1 cellular context compared by ENCODE assay signal in the genomic region with DNA sequence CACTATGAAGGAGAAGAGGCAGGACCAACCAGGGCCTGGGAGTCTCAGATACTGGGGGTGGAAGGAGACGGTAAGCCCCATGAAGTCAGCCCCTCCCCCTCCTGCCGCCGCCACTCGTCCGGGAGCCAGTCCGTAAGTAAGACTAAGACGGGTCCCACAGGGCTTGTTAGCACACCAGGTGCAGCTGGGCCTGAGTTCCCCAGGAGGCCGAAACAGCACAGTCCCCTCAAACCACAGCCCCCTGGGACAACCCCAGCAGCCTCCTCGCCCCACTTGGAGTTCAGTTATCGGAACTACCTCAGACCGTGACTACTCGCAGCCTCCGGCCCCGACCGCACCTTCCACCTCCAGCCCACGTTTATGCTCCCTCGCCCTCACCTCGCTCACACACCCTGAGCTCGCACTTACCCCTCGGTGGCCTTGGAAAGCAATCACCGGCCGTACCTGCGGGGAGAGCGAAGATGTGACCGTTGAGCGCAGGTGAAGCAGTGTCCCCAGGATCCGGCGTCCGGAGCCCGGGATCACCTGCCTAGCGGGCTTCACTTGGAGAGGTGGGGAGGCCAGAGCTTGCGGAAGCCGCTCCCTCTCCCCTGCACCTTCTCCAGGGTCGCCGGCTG.
TF ChIP-seq lines count a peak whose summit lies in the region.

No MANE protein-coding gene starts in this region.

TF ChIP-seq in HepG2, 621 proteins besides CTCF, POLR2A, EP300 and RAD21 (continued from another document and continues in another):
- TF ChIP-seq, protein P1, sequence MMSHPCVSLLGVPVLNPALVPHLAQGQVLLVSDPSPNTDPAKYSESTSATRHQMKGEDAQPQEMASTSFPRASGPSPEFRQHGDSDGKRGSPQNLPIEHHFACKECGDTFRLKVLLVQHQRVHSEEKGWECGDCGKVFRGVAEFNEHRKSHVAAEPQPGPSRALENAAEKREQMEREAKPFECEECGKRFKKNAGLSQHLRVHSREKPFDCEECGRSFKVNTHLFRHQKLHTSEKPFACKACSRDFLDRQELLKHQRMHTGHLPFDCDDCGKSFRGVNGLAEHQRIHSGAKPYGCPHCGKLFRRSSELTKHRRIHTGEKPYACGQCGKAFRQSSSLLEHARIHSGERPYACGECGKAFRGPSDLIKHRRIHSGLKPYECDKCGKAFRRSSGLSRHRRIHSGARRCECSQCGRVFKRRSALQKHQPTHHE (CRISPR knock-in tag; IDR thresholded peaks at IDR 0.05; ENCODE audit: borderline replicate concordance): 0 out of 2 replicates have a peak, but pooled peaks have one; percentile 20
- TF ChIP-seq SATB2 (CRISPR knock-in tag; IDR thresholded peaks at IDR 0.05): no peak
- TF ChIP-seq, protein P2, sequence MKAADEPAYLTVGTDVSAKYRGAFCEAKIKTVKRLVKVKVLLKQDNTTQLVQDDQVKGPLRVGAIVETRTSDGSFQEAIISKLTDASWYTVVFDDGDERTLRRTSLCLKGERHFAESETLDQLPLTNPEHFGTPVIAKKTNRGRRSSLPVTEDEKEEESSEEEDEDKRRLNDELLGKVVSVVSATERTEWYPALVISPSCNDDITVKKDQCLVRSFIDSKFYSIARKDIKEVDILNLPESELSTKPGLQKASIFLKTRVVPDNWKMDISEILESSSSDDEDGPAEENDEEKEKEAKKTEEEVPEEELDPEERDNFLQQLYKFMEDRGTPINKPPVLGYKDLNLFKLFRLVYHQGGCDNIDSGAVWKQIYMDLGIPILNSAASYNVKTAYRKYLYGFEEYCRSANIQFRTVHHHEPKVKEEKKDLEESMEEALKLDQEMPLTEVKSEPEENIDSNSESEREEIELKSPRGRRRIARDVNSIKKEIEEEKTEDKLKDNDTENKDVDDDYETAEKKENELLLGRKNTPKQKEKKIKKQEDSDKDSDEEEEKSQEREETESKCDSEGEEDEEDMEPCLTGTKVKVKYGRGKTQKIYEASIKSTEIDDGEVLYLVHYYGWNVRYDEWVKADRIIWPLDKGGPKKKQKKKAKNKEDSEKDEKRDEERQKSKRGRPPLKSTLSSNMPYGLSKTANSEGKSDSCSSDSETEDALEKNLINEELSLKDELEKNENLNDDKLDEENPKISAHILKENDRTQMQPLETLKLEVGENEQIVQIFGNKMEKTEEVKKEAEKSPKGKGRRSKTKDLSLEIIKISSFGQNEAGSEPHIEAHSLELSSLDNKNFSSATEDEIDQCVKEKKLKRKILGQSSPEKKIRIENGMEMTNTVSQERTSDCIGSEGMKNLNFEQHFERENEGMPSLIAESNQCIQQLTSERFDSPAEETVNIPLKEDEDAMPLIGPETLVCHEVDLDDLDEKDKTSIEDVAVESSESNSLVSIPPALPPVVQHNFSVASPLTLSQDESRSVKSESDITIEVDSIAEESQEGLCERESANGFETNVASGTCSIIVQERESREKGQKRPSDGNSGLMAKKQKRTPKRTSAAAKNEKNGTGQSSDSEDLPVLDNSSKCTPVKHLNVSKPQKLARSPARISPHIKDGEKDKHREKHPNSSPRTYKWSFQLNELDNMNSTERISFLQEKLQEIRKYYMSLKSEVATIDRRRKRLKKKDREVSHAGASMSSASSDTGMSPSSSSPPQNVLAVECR (CRISPR knock-in tag; IDR thresholded peaks at IDR 0.05; ENCODE audit: borderline replicate concordance): 0 out of 2 replicates have a peak, but pooled peaks have one; percentile 7
- 0 out of 2 replicates have a peak, but pooled peaks have one; percentile 52 for TF ChIP-seq ZNF501 (CRISPR knock-in tag; IDR thresholded peaks at IDR 0.05)
- TF ChIP-seq ZNF225 (CRISPR knock-in tag; IDR thresholded peaks at IDR 0.05): peak; percentile 21; the same call in 1 of the 2 replicates
- 0 out of 2 replicates have a peak, but pooled peaks have one; percentile 24 for TF ChIP-seq MIER2 (CRISPR knock-in tag; IDR thresholded peaks at IDR 0.05)
- 0 out of 2 replicates have a peak, but pooled peaks have one; percentile 35 for TF ChIP-seq ZNF598 (CRISPR knock-in tag; IDR thresholded peaks at IDR 0.05; ENCODE audit: borderline replicate concordance)
- TF ChIP-seq, protein P3, sequence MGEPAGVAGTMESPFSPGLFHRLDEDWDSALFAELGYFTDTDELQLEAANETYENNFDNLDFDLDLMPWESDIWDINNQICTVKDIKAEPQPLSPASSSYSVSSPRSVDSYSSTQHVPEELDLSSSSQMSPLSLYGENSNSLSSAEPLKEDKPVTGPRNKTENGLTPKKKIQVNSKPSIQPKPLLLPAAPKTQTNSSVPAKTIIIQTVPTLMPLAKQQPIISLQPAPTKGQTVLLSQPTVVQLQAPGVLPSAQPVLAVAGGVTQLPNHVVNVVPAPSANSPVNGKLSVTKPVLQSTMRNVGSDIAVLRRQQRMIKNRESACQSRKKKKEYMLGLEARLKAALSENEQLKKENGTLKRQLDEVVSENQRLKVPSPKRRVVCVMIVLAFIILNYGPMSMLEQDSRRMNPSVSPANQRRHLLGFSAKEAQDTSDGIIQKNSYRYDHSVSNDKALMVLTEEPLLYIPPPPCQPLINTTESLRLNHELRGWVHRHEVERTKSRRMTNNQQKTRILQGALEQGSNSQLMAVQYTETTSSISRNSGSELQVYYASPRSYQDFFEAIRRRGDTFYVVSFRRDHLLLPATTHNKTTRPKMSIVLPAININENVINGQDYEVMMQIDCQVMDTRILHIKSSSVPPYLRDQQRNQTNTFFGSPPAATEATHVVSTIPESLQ (CRISPR knock-in tag; conservative IDR thresholded peaks at IDR 0.05): no peak
- 0 out of 2 replicates have a peak, but pooled peaks have one; percentile 42 for TF ChIP-seq FOXC1 (CRISPR knock-in tag; IDR thresholded peaks at IDR 0.05; ENCODE audit: borderline replicate concordance)
- TF ChIP-seq, protein P4, sequence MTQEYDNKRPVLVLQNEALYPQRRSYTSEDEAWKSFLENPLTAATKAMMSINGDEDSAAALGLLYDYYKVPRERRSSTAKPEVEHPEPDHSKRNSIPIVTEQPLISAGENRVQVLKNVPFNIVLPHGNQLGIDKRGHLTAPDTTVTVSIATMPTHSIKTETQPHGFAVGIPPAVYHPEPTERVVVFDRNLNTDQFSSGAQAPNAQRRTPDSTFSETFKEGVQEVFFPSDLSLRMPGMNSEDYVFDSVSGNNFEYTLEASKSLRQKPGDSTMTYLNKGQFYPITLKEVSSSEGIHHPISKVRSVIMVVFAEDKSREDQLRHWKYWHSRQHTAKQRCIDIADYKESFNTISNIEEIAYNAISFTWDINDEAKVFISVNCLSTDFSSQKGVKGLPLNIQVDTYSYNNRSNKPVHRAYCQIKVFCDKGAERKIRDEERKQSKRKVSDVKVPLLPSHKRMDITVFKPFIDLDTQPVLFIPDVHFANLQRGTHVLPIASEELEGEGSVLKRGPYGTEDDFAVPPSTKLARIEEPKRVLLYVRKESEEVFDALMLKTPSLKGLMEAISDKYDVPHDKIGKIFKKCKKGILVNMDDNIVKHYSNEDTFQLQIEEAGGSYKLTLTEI (CRISPR knock-in tag; conservative IDR thresholded peaks at IDR 0.05): no peak
- TF ChIP-seq, protein P5, sequence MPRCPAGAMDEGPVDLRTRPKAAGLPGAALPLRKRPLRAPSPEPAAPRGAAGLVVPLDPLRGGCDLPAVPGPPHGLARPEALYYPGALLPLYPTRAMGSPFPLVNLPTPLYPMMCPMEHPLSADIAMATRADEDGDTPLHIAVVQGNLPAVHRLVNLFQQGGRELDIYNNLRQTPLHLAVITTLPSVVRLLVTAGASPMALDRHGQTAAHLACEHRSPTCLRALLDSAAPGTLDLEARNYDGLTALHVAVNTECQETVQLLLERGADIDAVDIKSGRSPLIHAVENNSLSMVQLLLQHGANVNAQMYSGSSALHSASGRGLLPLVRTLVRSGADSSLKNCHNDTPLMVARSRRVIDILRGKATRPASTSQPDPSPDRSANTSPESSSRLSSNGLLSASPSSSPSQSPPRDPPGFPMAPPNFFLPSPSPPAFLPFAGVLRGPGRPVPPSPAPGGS (CRISPR knock-in tag; IDR thresholded peaks at IDR 0.05): peak; percentile 62; the same call in 1 of the 2 replicates
- TF ChIP-seq, protein P6, sequence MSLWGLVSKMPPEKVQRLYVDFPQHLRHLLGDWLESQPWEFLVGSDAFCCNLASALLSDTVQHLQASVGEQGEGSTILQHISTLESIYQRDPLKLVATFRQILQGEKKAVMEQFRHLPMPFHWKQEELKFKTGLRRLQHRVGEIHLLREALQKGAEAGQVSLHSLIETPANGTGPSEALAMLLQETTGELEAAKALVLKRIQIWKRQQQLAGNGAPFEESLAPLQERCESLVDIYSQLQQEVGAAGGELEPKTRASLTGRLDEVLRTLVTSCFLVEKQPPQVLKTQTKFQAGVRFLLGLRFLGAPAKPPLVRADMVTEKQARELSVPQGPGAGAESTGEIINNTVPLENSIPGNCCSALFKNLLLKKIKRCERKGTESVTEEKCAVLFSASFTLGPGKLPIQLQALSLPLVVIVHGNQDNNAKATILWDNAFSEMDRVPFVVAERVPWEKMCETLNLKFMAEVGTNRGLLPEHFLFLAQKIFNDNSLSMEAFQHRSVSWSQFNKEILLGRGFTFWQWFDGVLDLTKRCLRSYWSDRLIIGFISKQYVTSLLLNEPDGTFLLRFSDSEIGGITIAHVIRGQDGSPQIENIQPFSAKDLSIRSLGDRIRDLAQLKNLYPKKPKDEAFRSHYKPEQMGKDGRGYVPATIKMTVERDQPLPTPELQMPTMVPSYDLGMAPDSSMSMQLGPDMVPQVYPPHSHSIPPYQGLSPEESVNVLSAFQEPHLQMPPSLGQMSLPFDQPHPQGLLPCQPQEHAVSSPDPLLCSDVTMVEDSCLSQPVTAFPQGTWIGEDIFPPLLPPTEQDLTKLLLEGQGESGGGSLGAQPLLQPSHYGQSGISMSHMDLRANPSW (CRISPR knock-in tag; IDR thresholded peaks at IDR 0.05; ENCODE audit: borderline replicate concordance): no peak
- peak; percentile 70; the same call in 1 of the 2 replicates for TF ChIP-seq ZNF749 (CRISPR knock-in tag; IDR thresholded peaks at IDR 0.05; ENCODE audit: borderline replicate concordance)
- TF ChIP-seq DMAP1 (CRISPR knock-in tag; IDR thresholded peaks at IDR 0.05): no peak
- TF ChIP-seq, protein P7, sequence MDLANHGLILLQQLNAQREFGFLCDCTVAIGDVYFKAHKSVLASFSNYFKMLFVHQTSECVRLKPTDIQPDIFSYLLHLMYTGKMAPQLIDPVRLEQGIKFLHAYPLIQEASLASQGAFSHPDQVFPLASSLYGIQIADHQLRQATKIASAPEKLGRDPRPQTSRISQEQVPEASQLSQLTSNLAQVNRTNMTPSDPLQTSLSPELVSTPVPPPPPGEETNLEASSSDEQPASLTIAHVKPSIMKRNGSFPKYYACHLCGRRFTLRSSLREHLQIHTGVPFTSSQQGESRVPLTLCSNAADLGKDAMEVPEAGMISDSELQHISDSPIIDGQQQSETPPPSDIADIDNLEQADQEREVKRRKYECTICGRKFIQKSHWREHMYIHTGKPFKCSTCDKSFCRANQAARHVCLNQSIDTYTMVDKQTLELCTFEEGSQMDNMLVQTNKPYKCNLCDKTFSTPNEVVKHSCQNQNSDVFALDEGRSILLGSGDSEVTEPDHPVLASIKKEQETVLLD (CRISPR knock-in tag; IDR thresholded peaks at IDR 0.05; ENCODE audit: low read depth): 0 out of 2 replicates have a peak, but pooled peaks have one; percentile 26
- no peak for TF ChIP-seq SIX4 (CRISPR knock-in tag; IDR thresholded peaks at IDR 0.05)
- TF ChIP-seq ETV5 (CRISPR knock-in tag; IDR thresholded peaks at IDR 0.05; ENCODE audit: borderline replicate concordance): 0 out of 2 replicates have a peak, but pooled peaks have one; percentile 19
- 0 out of 2 replicates have a peak, but pooled peaks have one; percentile 24 for TF ChIP-seq ZNF788 (CRISPR knock-in tag; IDR thresholded peaks at IDR 0.05; ENCODE audit: borderline replicate concordance)
- TF ChIP-seq ELF4 (CRISPR knock-in tag; IDR thresholded peaks at IDR 0.05; ENCODE audit: borderline replicate concordance): peak; percentile 2; the same call in 1 of the 2 replicates
- TF ChIP-seq ZNF274 (CRISPR knock-in tag; IDR thresholded peaks at IDR 0.05): peak; percentile 57
- peak; percentile 30; the same call in 1 of the 2 replicates for TF ChIP-seq SALL1 (CRISPR knock-in tag; IDR thresholded peaks at IDR 0.05)
- TF ChIP-seq ZNF629 (CRISPR knock-in tag; conservative IDR thresholded peaks at IDR 0.05): no peak
- TF ChIP-seq, protein P8, sequence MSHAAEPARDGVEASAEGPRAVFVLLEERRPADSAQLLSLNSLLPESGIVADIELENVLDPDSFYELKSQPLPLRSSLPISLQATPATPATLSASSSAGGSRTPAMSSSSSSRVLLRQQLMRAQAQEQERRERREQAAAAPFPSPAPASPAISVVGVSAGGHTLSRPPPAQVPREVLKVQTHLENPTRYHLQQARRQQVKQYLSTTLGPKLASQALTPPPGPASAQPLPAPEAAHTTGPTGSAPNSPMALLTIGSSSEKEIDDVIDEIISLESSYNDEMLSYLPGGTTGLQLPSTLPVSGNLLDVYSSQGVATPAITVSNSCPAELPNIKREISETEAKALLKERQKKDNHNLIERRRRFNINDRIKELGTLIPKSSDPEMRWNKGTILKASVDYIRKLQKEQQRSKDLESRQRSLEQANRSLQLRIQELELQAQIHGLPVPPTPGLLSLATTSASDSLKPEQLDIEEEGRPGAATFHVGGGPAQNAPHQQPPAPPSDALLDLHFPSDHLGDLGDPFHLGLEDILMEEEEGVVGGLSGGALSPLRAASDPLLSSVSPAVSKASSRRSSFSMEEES (CRISPR knock-in tag; IDR thresholded peaks at IDR 0.05): no peak
- TF ChIP-seq CENPT (CRISPR knock-in tag; IDR thresholded peaks at IDR 0.05; ENCODE audit: low read depth): peak; percentile 37; the same call in 1 of the 2 replicates
- peak; percentile 69; the same call in 1 of the 2 replicates for TF ChIP-seq ZNF253 (CRISPR knock-in tag; IDR thresholded peaks at IDR 0.05; ENCODE audit: borderline replicate concordance)
- TF ChIP-seq ZBTB38 (CRISPR knock-in tag; IDR thresholded peaks at IDR 0.05): 0 out of 2 replicates have a peak, but pooled peaks have one; percentile 29
- TF ChIP-seq RXRA (CRISPR knock-in tag; IDR thresholded peaks at IDR 0.05): 0 out of 2 replicates have a peak, but pooled peaks have one; percentile 44
- TF ChIP-seq ZNF562 (CRISPR knock-in tag; IDR thresholded peaks at IDR 0.05; ENCODE audit: borderline replicate concordance): no peak
- TF ChIP-seq ZNF567 (CRISPR knock-in tag; IDR thresholded peaks at IDR 0.05; ENCODE audit: borderline replicate concordance): no peak
- TF ChIP-seq ZBTB42 (CRISPR knock-in tag; IDR thresholded peaks at IDR 0.05): peak; percentile 84; the same call in 1 of the 2 replicates
- TF ChIP-seq ZNF747 (CRISPR knock-in tag; IDR thresholded peaks at IDR 0.05; ENCODE audit: borderline replicate concordance): peak; percentile 46; the same call in 1 of the 2 replicates
- 0 out of 2 replicates have a peak, but pooled peaks have one; percentile 28 for TF ChIP-seq KLF6 (CRISPR knock-in tag; IDR thresholded peaks at IDR 0.05)
